Comparison of ENCODE assay signal across 2 cellular contexts in genomic region chr5:95962785-95963184, GRCh38.
TF ChIP-seq lines count a peak whose summit lies in the region.

No MANE protein-coding gene starts in this region.

TF ChIP-seq in HCT116, 20 proteins besides CTCF, POLR2A, EP300 and RAD21 (continued from another document):
- TF ChIP-seq REST (IDR thresholded peaks at IDR 0.05; ENCODE audit: low read depth) = no peak
- no peak for TF ChIP-seq SIN3A (IDR thresholded peaks at IDR 0.05; ENCODE audit: low read depth)
- no peak for TF ChIP-seq ATF3 (IDR thresholded peaks at IDR 0.05)
- TF ChIP-seq JUND (IDR thresholded peaks at IDR 0.05) = no peak
- no peak for TF ChIP-seq POLR2AphosphoS5 (IDR thresholded peaks at IDR 0.05; ENCODE audit: low read depth, low read length)
- TF ChIP-seq EGR1 (IDR thresholded peaks at IDR 0.05; ENCODE audit: low read depth) = no peak
- no peak for TF ChIP-seq FOSL1 (IDR thresholded peaks at IDR 0.05; ENCODE audit: low read depth)
- TF ChIP-seq CEBPB (IDR thresholded peaks at IDR 0.05; ENCODE audit: low read depth) = no peak
- TF ChIP-seq MAX (IDR thresholded peaks at IDR 0.05) = no peak
- TF ChIP-seq ZNF274 (IDR thresholded peaks at IDR 0.05; ENCODE audit: low read depth, low read length) = no peak
- no peak for TF ChIP-seq EZH2phosphoT487 (IDR thresholded peaks at IDR 0.05; ENCODE audit: borderline replicate concordance)
- TF ChIP-seq YY1 (IDR thresholded peaks at IDR 0.05; ENCODE audit: extremely low read depth, insufficient replicate concordance, low read depth, low read length) = no peak
- TF ChIP-seq ZBTB33 (IDR thresholded peaks at IDR 0.05; ENCODE audit: extremely low read depth, insufficient replicate concordance, low read length) = no peak

TF ChIP-seq in SK-N-SH, 30 proteins besides CTCF, POLR2A, EP300 and RAD21 (continued from another document):
- no peak for TF ChIP-seq EZH2phosphoT487 (IDR thresholded peaks at IDR 0.05; ENCODE audit: borderline replicate concordance, low read depth)
- TF ChIP-seq REST (IDR thresholded peaks at IDR 0.05; ENCODE audit: low read depth, low read length) = no peak
- no peak for TF ChIP-seq TCF12 (IDR thresholded peaks at IDR 0.05)
TF ChIP-seq in SK-N-SH: peak in this region for 0.
